In genomic region chr20:2872304-2873009, GRCh38 we compare ENCODE assay signal across 8 cellular contexts. TPM values are rescaled to one million over a fixed set of nuclear protein-coding genes. Genes with fewer than 3 reads are reported as not detected.
A peak's percentile ranks its signal among the peaks of the same experiment; 100 is the strongest.
DNase-seq lines count a peak whose midpoint lies in the region; ATAC-seq lines count a peak whose summit lies in the region.

No MANE protein-coding gene starts in this region.

- ATAC-seq in HG02588 (IDR thresholded peaks at IDR 0.05; ENCODE audit: unreplicated experiment) (peak; percentile 30), GM18520 (IDR thresholded peaks at IDR 0.05; ENCODE audit: unreplicated experiment) (no peak)

- H3K27me3 ChIP-seq in mesendoderm (ENCODE audit: insufficient read depth, low read length, poor library complexity) = no peaks in the 10 kb centered on the region

- no CpG with 5 or more reads among the region's 62 CpGs for WGBS in mesendoderm (ENCODE audit: extremely low coverage, insufficient coverage, low lambda C conversion rate)

- DNase-seq in GM03348 (ENCODE audit: low spot score) (peak; percentile 70), NCI-H2227 treated with DMSO at 0.1 percent for 48 hours (lab: John Stamatoyannopoulos, UW) (peak; percentile 63), mesendoderm (peak; percentile 57)
- DNase-seq in activated CD4-positive, alpha-beta memory T cell treated with anti-CD3 and anti-CD28 coated beads, Interleukin-2, amount 10 ng/mL, durations not matched to agents 7 days and 5 days = peak; percentile 81
- DNase-seq in effector CD4-positive, alpha-beta T cell = peak; percentile 65
- DNase-seq in stimulated activated CD8-positive, alpha-beta memory T cell treated with anti-CD3 and anti-CD28 coated beads, Interleukin-15, amount 100 ng/mL, for 24 hours (ENCODE audit: low read depth) = peak; percentile 58

- H2AK5ac ChIP-seq in mesendoderm (ENCODE audit: low read length) = no peak overlapping the region

- peaks cover 5% of the 10 kb centered on the region for H3K4me1 ChIP-seq in mesendoderm (ENCODE audit: control insufficient read depth, low read depth, low read length)

- no peak overlapping the region for H3K18ac ChIP-seq in mesendoderm (ENCODE audit: low read length)

- H2BK5ac ChIP-seq in mesendoderm (ENCODE audit: low read length) = no peak overlapping the region

- peak overlapping the region; percentile 87 for H3K27ac Mint-ChIP-seq in activated CD4-positive, alpha-beta memory T cell treated with anti-CD3 and anti-CD28 coated beads, Interleukin-2, amount 10 ng/mL, durations not matched to agents 7 days and 5 days

- no peak overlapping the region for H4K8ac ChIP-seq in mesendoderm (ENCODE audit: low read depth, low read length)

- H3K36me3 ChIP-seq in mesendoderm (ENCODE audit: control insufficient read depth, insufficient read depth, low read length) = no peaks in the 10 kb centered on the region

- H3K79me1 ChIP-seq in mesendoderm (ENCODE audit: low read length) = peaks cover 9% of the 10 kb centered on the region

- H3K23ac ChIP-seq in mesendoderm (ENCODE audit: low read length) = peak overlapping the region; percentile 80

- H3K79me2 ChIP-seq in mesendoderm (ENCODE audit: control insufficient read depth, insufficient read depth, low read length) = peaks cover 23% of the 10 kb centered on the region

- H3K27me3 Mint-ChIP-seq in activated CD4-positive, alpha-beta memory T cell treated with anti-CD3 and anti-CD28 coated beads, Interleukin-2, amount 10 ng/mL, durations not matched to agents 7 days and 5 days = no peaks in the 10 kb centered on the region

- H3K4me3 Mint-ChIP-seq in activated CD4-positive, alpha-beta memory T cell treated with anti-CD3 and anti-CD28 coated beads, Interleukin-2, amount 10 ng/mL, durations not matched to agents 7 days and 5 days = peak overlapping the region; percentile 87

- no peaks in the 10 kb centered on the region for H3K9me3 Mint-ChIP-seq in activated CD4-positive, alpha-beta memory T cell treated with anti-CD3 and anti-CD28 coated beads, Interleukin-2, amount 10 ng/mL, durations not matched to agents 7 days and 5 days

- peak overlapping the region; percentile 99 for H3K4me2 ChIP-seq in mesendoderm (ENCODE audit: low read length)

- H2BK120ac ChIP-seq in mesendoderm (ENCODE audit: low read depth, low read length) = no peak overlapping the region

- POLR2A ChIA-PET in activated CD4-positive, alpha-beta memory T cell treated with anti-CD3 and anti-CD28 coated beads, Interleukin-2, amount 10 ng/mL, durations not matched to agents 7 days and 5 days (lab: Charles Lee) = interaction anchor here (0.6 to 1.8 kb wide), 20 partner anchors 8 to 536 kb away, joined by 3 to 23 read pairs (median 4); partner anchors contain the start of genes FASTKD5, IDH3B, NOP56 and PCED1A

- CTCF ChIA-PET in activated CD4-positive, alpha-beta memory T cell treated with anti-CD3 and anti-CD28 coated beads, Interleukin-2, amount 10 ng/mL, durations not matched to agents 7 days and 5 days (lab: Charles Lee) = interaction anchor here (0.8 to 1.5 kb wide), 5 partner anchors 11 to 173 kb away, joined by 3 to 6 read pairs (median 4); no protein-coding TSS in a partner anchor

- peaks cover 18% of the 10 kb centered on the region for H3K36me3 Mint-ChIP-seq in activated CD4-positive, alpha-beta memory T cell treated with anti-CD3 and anti-CD28 coated beads, Interleukin-2, amount 10 ng/mL, durations not matched to agents 7 days and 5 days (ENCODE audit: low read depth)

- H3K4me3 ChIP-seq in mesendoderm (ENCODE audit: low read length) = peak overlapping the region; percentile 46

- H2BK15ac ChIP-seq in mesendoderm (replicated peaks; ENCODE audit: low read depth) = no peak overlapping the region

- peak overlapping the region; percentile 85 for H3K56ac ChIP-seq in mesendoderm (ENCODE audit: low read length)

- H3K27ac ChIP-seq in mesendoderm (ENCODE audit: low read depth, low read length) = no peak overlapping the region

- peak overlapping the region; percentile 80 for H3K9ac ChIP-seq in mesendoderm (ENCODE audit: low read length)

- H3K4me1 Mint-ChIP-seq in activated CD4-positive, alpha-beta memory T cell treated with anti-CD3 and anti-CD28 coated beads, Interleukin-2, amount 10 ng/mL, durations not matched to agents 7 days and 5 days = peaks cover 49% of the 10 kb centered on the region

- H3K4ac ChIP-seq in mesendoderm (ENCODE audit: low read depth, low read length) = no peak overlapping the region

- no peak overlapping the region for H4K5ac ChIP-seq in mesendoderm (ENCODE audit: low read length)

RNA-seq across cellular contexts. Expression of gene PTPRA, which starts 0.8 kb away (rescaled TPM):
- 10 to 100 TPM; 66.9 to 71.5 TPM for total RNA-seq in activated CD4-positive, alpha-beta memory T cell treated with anti-CD3 and anti-CD28 coated beads, Interleukin-2, amount 10 ng/mL, durations not matched to agents 7 days and 5 days
- 55.5 TPM for polyA plus RNA-seq in mesendoderm (2013, experiment 1 of 2)
- 58.4 TPM for polyA plus RNA-seq in mesendoderm (2013, experiment 2 of 2)

RNA-seq across cellular contexts. Expression of gene VPS16, which starts 31.9 kb away (rescaled TPM):
- total RNA-seq in activated CD4-positive, alpha-beta memory T cell treated with anti-CD3 and anti-CD28 coated beads, Interleukin-2, amount 10 ng/mL, durations not matched to agents 7 days and 5 days = 10 to 100 TPM; 49.7 to 53.0 TPM
- 8.3 TPM for polyA plus RNA-seq in mesendoderm (2013, experiment 1 of 2)
- 7.6 TPM for polyA plus RNA-seq in mesendoderm (2013, experiment 2 of 2)

RNA-seq across cellular contexts. Expression of gene PCED1A, which starts 32.0 kb away (rescaled TPM):
- total RNA-seq in activated CD4-positive, alpha-beta memory T cell treated with anti-CD3 and anti-CD28 coated beads, Interleukin-2, amount 10 ng/mL, durations not matched to agents 7 days and 5 days = 10 to 100 TPM; 25.0 to 25.7 TPM
- 9.3 TPM for polyA plus RNA-seq in mesendoderm (2013, experiment 1 of 2)
- 9.0 TPM for polyA plus RNA-seq in mesendoderm (2013, experiment 2 of 2)

RNA-seq across cellular contexts. Expression of gene TMEM239, which starts 56.3 kb away (rescaled TPM):
- total RNA-seq in activated CD4-positive, alpha-beta memory T cell treated with anti-CD3 and anti-CD28 coated beads, Interleukin-2, amount 10 ng/mL, durations not matched to agents 7 days and 5 days = not detected
- not detected for polyA plus RNA-seq in mesendoderm (2013, experiment 1 of 2)
- not detected for polyA plus RNA-seq in mesendoderm (2013, experiment 2 of 2)

RNA-seq across cellular contexts. Expression of gene C20orf141, which starts 57.7 kb away (rescaled TPM):
- not detected for total RNA-seq in activated CD4-positive, alpha-beta memory T cell treated with anti-CD3 and anti-CD28 coated beads, Interleukin-2, amount 10 ng/mL, durations not matched to agents 7 days and 5 days
- polyA plus RNA-seq in mesendoderm (2013, experiment 1 of 2) = not detected
- not detected for polyA plus RNA-seq in mesendoderm (2013, experiment 2 of 2)
